Comparison of ENCODE assay signal across 8 cellular contexts in genomic region chr1:209674957-209675566, GRCh38. TPM values are rescaled to one million over a fixed set of nuclear protein-coding genes. Genes with fewer than 3 reads are reported as not detected.
DNase-seq lines count a peak whose midpoint lies in the region; ATAC-seq, FAIRE-seq and TF ChIP-seq lines count a peak whose summit lies in the region.

G0S2 (plus strand) TSS chr1:209675412; CDS start chr1:209675685, 273 bp downstream.

- no peaks in the 10 kb centered on the region for H3K9me3 ChIP-seq in Caco-2
- H3K9me3 ChIP-seq in vagina: no peaks in the 10 kb centered on the region

- H3K27me3 Mint-ChIP-seq in Caco-2 (ENCODE audit: insufficient read depth, unreplicated experiment) (no peaks in the 10 kb centered on the region), neural crest cell (ENCODE audit: low read depth) (peaks cover 98% of the 10 kb centered on the region)
- H3K27me3 Mint-ChIP-seq in activated naive CD8-positive, alpha-beta T cell: peaks cover 23% of the 10 kb centered on the region

- BruUV-seq in Caco-2 (replicated peaks; lab: Mats Ljungman, UMichigan): no TSS peak

- peaks cover 22% of the 10 kb centered on the region for H3K36me3 Mint-ChIP-seq in Caco-2 (ENCODE audit: insufficient read depth, unreplicated experiment)
- no peaks in the 10 kb centered on the region for H3K36me3 Mint-ChIP-seq in activated naive CD8-positive, alpha-beta T cell
- H3K36me3 Mint-ChIP-seq in neural crest cell (ENCODE audit: low read depth): no peaks in the 10 kb centered on the region

- H3K4me3 Mint-ChIP-seq in Caco-2 (ENCODE audit: unreplicated experiment) (peak within 1 kb of the TSS; percentile 94), neural crest cell (peak within 1 kb of the TSS; percentile 86)
- H3K4me3 Mint-ChIP-seq in activated naive CD8-positive, alpha-beta T cell: peak within 1 kb of the TSS; percentile 77

- TF ChIP-seq CTCF in Caco-2 (IDR thresholded peaks at IDR 0.05; ENCODE audit: insufficient read depth in 1 of 2, low read depth in 1 of 2, low read length in 1 of 2, severe bottlenecking in 1 of 2, unreplicated experiment in 1 of 2) (no peak), neural crest cell (conservative IDR thresholded peaks at IDR 0.05) (no peak), vagina (IDR thresholded peaks at IDR 0.05) (no peak)

- H3K4me3 ChIP-seq in Caco-2 (ENCODE audit: low read depth, low read length) (peak within 1 kb of the TSS; percentile 81), vagina (peak within 1 kb of the TSS; percentile 30 to 50)

- peak in 1 of 2 donors; percentile 58 for TF ChIP-seq POLR2A in vagina (IDR thresholded peaks at IDR 0.05)

- H3K36me3 ChIP-seq in Caco-2 (ENCODE audit: control insufficient read depth, insufficient read depth, low read length) (0 out of 2 replicates have a peak, but pooled peaks cover 1% of the 10 kb centered on the region), vagina (no peaks in the 10 kb centered on the region)

- DNase-seq in Caco-2: peak; percentile 80 to 83
- peak; percentile 36 for DNase-seq in NCI-H524 treated with DMSO at 0.1 percent for 48 hours (lab: John Stamatoyannopoulos, UW)
- peak; percentile 33 to 51 for DNase-seq in frontal cortex (ENCODE audit: low spot score in 2 of 2)
- peak; percentile 30 for DNase-seq in neural crest cell (ENCODE audit: low read depth, low spot score)
- DNase-seq in vagina (ENCODE audit: extremely low spot score in 2 of 2): peak in 1 of 2 donors; percentile 87
- no peak for DNase-seq in COLO829 (ENCODE audit: low spot score)

- POLR2A ChIA-PET in Caco-2 (lab: Charles Lee): interaction anchor here (0.8 to 3.5 kb wide), 6 partner anchors 16 to 32 kb away, joined by 3 to 47 read pairs (median 4); partner anchors contain the start of gene LAMB3

- peak within 1 kb of the TSS; percentile 66 for H3K27ac ChIP-seq in vagina

- CTCF ChIA-PET in Caco-2 (lab: Charles Lee): interaction anchor here (0.5 to 3.4 kb wide), 6 partner anchors 19 to 106 kb away, joined by 3 to 34 read pairs (median 3); partner anchors contain the start of gene LAMB3

- FAIRE-seq in frontal cortex (lab: Jason Lieb, UNC): no peak

- H3K4me1 ChIP-seq in Caco-2 (peaks cover 12% of the 10 kb centered on the region), vagina (peaks cover 36% of the 10 kb centered on the region)

- intact Hi-C loops in Caco-2 (cut with micrococcal nuclease; ENCODE audit: unreplicated experiment) (loop anchor here (1.0 to 2.0 kb wide), 2 partner anchors 14 to 21 kb away; no protein-coding TSS in a partner anchor), vagina (cut with DNase I) (loop anchor here (5.0 kb wide), 1 partner anchor 617 kb away; no protein-coding TSS in a partner anchor)

- no peaks in the 10 kb centered on the region for H3K27me3 ChIP-seq in Caco-2 (replicated peaks; ENCODE audit: control insufficient read depth, insufficient read depth, low read length)
- no peaks in the 10 kb centered on the region for H3K27me3 ChIP-seq in vagina

- peak within 1 kb of the TSS; percentile 81 for H3K27ac Mint-ChIP-seq in Caco-2 (ENCODE audit: unreplicated experiment)
- no peak within 1 kb of the TSS for H3K27ac Mint-ChIP-seq in activated naive CD8-positive, alpha-beta T cell
- no peak within 1 kb of the TSS for H3K27ac Mint-ChIP-seq in neural crest cell (ENCODE audit: unreplicated experiment)

- H3K4me1 Mint-ChIP-seq in Caco-2 (ENCODE audit: low read depth, unreplicated experiment) (peaks cover 41% of the 10 kb centered on the region), neural crest cell (peaks cover 20% of the 10 kb centered on the region)
- peaks cover 38% of the 10 kb centered on the region for H3K4me1 Mint-ChIP-seq in activated naive CD8-positive, alpha-beta T cell (ENCODE audit: low read depth)

- H3K9me3 Mint-ChIP-seq in Caco-2 (ENCODE audit: unreplicated experiment) (peaks cover 10% of the 10 kb centered on the region), neural crest cell (peaks cover 2% of the 10 kb centered on the region)
- no peaks in the 10 kb centered on the region for H3K9me3 Mint-ChIP-seq in activated naive CD8-positive, alpha-beta T cell (ENCODE audit: low read depth)

- no peak for ATAC-seq in HG03460 (IDR thresholded peaks at IDR 0.05; ENCODE audit: unreplicated experiment)

RNA-seq across cellular contexts. Expression of gene G0S2, which starts in this region (rescaled TPM):
- total RNA-seq in Caco-2 (2022): 40.4 and 45.7 TPM in 2 replicates
- 1.6 TPM for total RNA-seq in frontal cortex
- total RNA-seq in neural crest cell: 0.37 and 0.48 TPM in 2 replicates
- total RNA-seq in vagina: 187 TPM

Comparison
In these comparisons a context has a peak if more than half of its experiments do, and no peak if none do; other contexts are left out.
1. RNA of gene G0S2 (total RNA-seq): 187 TPM in vagina (single experiment) and 40.4 to 45.7 TPM in Caco-2; 1.6 TPM in frontal cortex (single experiment) and 0.37 to 0.48 TPM in neural crest cell; every median in the first group is over 10 times any median in the second.
2. Peak in DNase-seq in neural crest cell; RNA of the gene not detected or under 1 TPM.
3. Peak in every context shown above with its lines, with median percentiles within 50 percentile points of each other: H3K4me3 Mint-ChIP-seq.